15 cellular contexts compared by ENCODE assay signal in genomic region chr2:229425573-229425972, GRCh38.
DNase-seq lines count a peak whose midpoint lies in the region; ATAC-seq and TF ChIP-seq lines count a peak whose summit lies in the region.
"Had no signal": no experiment of that assay in that cellular context is flagged by ENCODE, and none has a peak within 500 bp of the region (broad histone marks: within the 10 kb centered on the region; RNA-seq: fewer than 3 reads in every experiment).

No MANE protein-coding gene starts in this region.

- H3K4me3 ChIP-seq in GM23248 (no peak overlapping the region), RWPE2 (ENCODE audit: severe bottlenecking) (no peak overlapping the region), fibroblast of mammary gland (ENCODE audit: control insufficient read depth, low read depth, low read length) (no peak overlapping the region), heart right ventricle (no peak overlapping the region)
- H3K4me3 ChIP-seq: A549 had no signal

- H3K79me2 ChIP-seq in GM23248 (ENCODE audit: insufficient read depth), result no peaks in the 10 kb centered on the region

- intact Hi-C loops in heart right ventricle (cut with DNase I), result loop anchor here in 1 of 10 donors (5.0 kb wide), 1 partner anchor 162 kb away; no protein-coding TSS in a partner anchor

- H3K27ac ChIP-seq in GM23248 (no peak overlapping the region), RWPE2 (ENCODE audit: poor library complexity, severe bottlenecking) (no peak overlapping the region), heart right ventricle (no peak overlapping the region)
- H3K27ac ChIP-seq: A549 had no signal

- no peaks in the 10 kb centered on the region for H3K4me1 Mint-ChIP-seq in activated CD4-positive, alpha-beta T cell treated with anti-CD3 and anti-CD28 coated beads, Interleukin-2, amount 10 ng/mL, durations not matched to agents 7 days and 5 days

- 0 out of 3 replicates have a peak, but pooled peaks have one; percentile 19 for ATAC-seq in RWPE2 (ENCODE audit: low read depth)
- ATAC-seq in heart right ventricle, result no peak
- ATAC-seq: A549; CD8-positive, alpha-beta T cell had no signal

- in situ Hi-C loops in GM23248 (cut with MboI), result loop anchor here (10.0 to 25.0 kb wide), 2 partner anchors 159 to 738 kb away; no protein-coding TSS in a partner anchor

- TF ChIP-seq CTCF in RWPE2 (IDR thresholded peaks at IDR 0.05; ENCODE audit: poor library complexity, severe bottlenecking), result no peak
- no peak for TF ChIP-seq CTCF in fibroblast of mammary gland (conservative IDR thresholded peaks at IDR 0.05; ENCODE audit: control insufficient read depth, insufficient read depth, low read depth, low read length)
- TF ChIP-seq CTCF in heart right ventricle (IDR thresholded peaks at IDR 0.05), result no peak

- CTCF ChIA-PET in activated CD4-positive, alpha-beta T cell treated with anti-CD3 and anti-CD28 coated beads, Interleukin-2, amount 10 ng/mL, durations not matched to agents 7 days and 5 days (lab: Charles Lee), result no interaction called here

- H3K27me3 ChIP-seq in GM23248 (replicated peaks; ENCODE audit: insufficient read depth) (no peaks in the 10 kb centered on the region), RWPE2 (ENCODE audit: insufficient read depth, poor library complexity, severe bottlenecking) (no peaks in the 10 kb centered on the region), heart right ventricle (no peaks in the 10 kb centered on the region)

- H3K4me1 ChIP-seq in GM23248 (ENCODE audit: insufficient read depth), result no peaks in the 10 kb centered on the region
- peaks cover 2% of the 10 kb centered on the region for H3K4me1 ChIP-seq in RWPE2 (ENCODE audit: insufficient read depth, poor library complexity, severe bottlenecking)
- peaks cover 0 to 10% (median 0%) of the 10 kb centered on the region in 9 donors for H3K4me1 ChIP-seq in heart right ventricle
- H3K4me1 ChIP-seq: A549 had no signal

- H3K27ac Mint-ChIP-seq in activated CD4-positive, alpha-beta T cell treated with anti-CD3 and anti-CD28 coated beads, Interleukin-2, amount 10 ng/mL, durations not matched to agents 7 days and 5 days, result no peak overlapping the region
- H3K27ac Mint-ChIP-seq: CD14-positive monocyte; CD8-positive, alpha-beta T cell; HFFc6 had no signal

- H3K4me3 Mint-ChIP-seq in activated CD4-positive, alpha-beta T cell treated with anti-CD3 and anti-CD28 coated beads, Interleukin-2, amount 10 ng/mL, durations not matched to agents 7 days and 5 days, result no peak overlapping the region
- H3K4me3 Mint-ChIP-seq: CD14-positive monocyte; CD8-positive, alpha-beta T cell; HFFc6 had no signal

- H3K36me3 ChIP-seq in GM23248 (ENCODE audit: low read depth) (no peaks in the 10 kb centered on the region), RWPE2 (ENCODE audit: low read depth) (no peaks in the 10 kb centered on the region), heart right ventricle (no peaks in the 10 kb centered on the region)

- no peak overlapping the region for H2AFZ ChIP-seq in GM23248

- no peak overlapping the region for H3K4me2 ChIP-seq in GM23248 (ENCODE audit: unreplicated experiment)
- H3K4me2 ChIP-seq: A549 had no signal

- H3K27me3 Mint-ChIP-seq in activated CD4-positive, alpha-beta T cell treated with anti-CD3 and anti-CD28 coated beads, Interleukin-2, amount 10 ng/mL, durations not matched to agents 7 days and 5 days, result no peaks in the 10 kb centered on the region

- no peaks in the 10 kb centered on the region for H3K36me3 Mint-ChIP-seq in activated CD4-positive, alpha-beta T cell treated with anti-CD3 and anti-CD28 coated beads, Interleukin-2, amount 10 ng/mL, durations not matched to agents 7 days and 5 days (ENCODE audit: low read depth)
- H3K36me3 Mint-ChIP-seq: CD8-positive, alpha-beta T cell had no signal

- WGBS in GM23248 (ENCODE audit: low coverage in 1 of 2, low lambda C conversion rate in 2 of 2, missing lambda C conversion rate in 2 of 2), 2 experiments, result 73 to 76% methylated on average over 10 of the region's 10 CpGs
- WGBS in heart right ventricle, 2 donors, result 71 to 76% methylated on average over 10 of the region's 10 CpGs

- no peaks in the 10 kb centered on the region for H3K9me3 ChIP-seq in GM23248 (ENCODE audit: low read depth)
- no peaks in the 10 kb centered on the region for H3K9me3 ChIP-seq in RWPE2 (ENCODE audit: severe bottlenecking)
- peaks cover 0 to 11% (median 0%) of the 10 kb centered on the region in 11 donors for H3K9me3 ChIP-seq in heart right ventricle

- POLR2A ChIA-PET in activated CD4-positive, alpha-beta T cell treated with anti-CD3 and anti-CD28 coated beads, Interleukin-2, amount 10 ng/mL, durations not matched to agents 7 days and 5 days (lab: Charles Lee), result no interaction called here

- no peaks in the 10 kb centered on the region for H3K9me3 Mint-ChIP-seq in activated CD4-positive, alpha-beta T cell treated with anti-CD3 and anti-CD28 coated beads, Interleukin-2, amount 10 ng/mL, durations not matched to agents 7 days and 5 days

- no peak overlapping the region for H3K9ac ChIP-seq in GM23248

- no peaks in the 10 kb centered on the region for H3K9me2 ChIP-seq in GM23248 (ENCODE audit: insufficient read depth)

- no peaks in the 10 kb centered on the region for H3F3A ChIP-seq in GM23248 (ENCODE audit: insufficient read depth)

- no peaks in the 10 kb centered on the region for H4K20me1 ChIP-seq in GM23248 (ENCODE audit: insufficient read depth)

- DNase-seq in GM23248 (peak; percentile 15), RWPE2 (ENCODE audit: low spot score) (no peak), fibroblast of mammary gland (ENCODE audit: low read depth) (peak; percentile 51), renal cortical epithelial cell (ENCODE audit: low read depth) (peak; percentile 3), medulla oblongata (ENCODE audit: extremely low spot score) (no peak), heart right ventricle (no peak)
- no peak for DNase-seq in activated CD4-positive, alpha-beta T cell treated with anti-CD3 and anti-CD28 coated beads, Interleukin-2, amount 10 ng/mL, durations not matched to agents 7 days and 5 days
- DNase-seq: CD8-positive, alpha-beta T cell; COR-L47; DND-41; GDM1; HCEC 1CT; HFFc6 had no signal

Comparison
In these comparisons a context has a peak if more than half of its experiments do, and no peak if none do; other contexts are left out.
1. DNase-seq: peak in GM23248 (single experiment), fibroblast of mammary gland (single experiment) and renal cortical epithelial cell (single experiment); none in RWPE2 (single experiment), medulla oblongata (single experiment), heart right ventricle (0 of 2) and activated CD4-positive, alpha-beta T cell treated with anti-CD3 and anti-CD28 coated beads, Interleukin-2, amount 10 ng/mL, durations not matched to agents 7 days and 5 days (single experiment).